Comparison of ENCODE assay signal across 8 cellular contexts in the genomic region with DNA sequence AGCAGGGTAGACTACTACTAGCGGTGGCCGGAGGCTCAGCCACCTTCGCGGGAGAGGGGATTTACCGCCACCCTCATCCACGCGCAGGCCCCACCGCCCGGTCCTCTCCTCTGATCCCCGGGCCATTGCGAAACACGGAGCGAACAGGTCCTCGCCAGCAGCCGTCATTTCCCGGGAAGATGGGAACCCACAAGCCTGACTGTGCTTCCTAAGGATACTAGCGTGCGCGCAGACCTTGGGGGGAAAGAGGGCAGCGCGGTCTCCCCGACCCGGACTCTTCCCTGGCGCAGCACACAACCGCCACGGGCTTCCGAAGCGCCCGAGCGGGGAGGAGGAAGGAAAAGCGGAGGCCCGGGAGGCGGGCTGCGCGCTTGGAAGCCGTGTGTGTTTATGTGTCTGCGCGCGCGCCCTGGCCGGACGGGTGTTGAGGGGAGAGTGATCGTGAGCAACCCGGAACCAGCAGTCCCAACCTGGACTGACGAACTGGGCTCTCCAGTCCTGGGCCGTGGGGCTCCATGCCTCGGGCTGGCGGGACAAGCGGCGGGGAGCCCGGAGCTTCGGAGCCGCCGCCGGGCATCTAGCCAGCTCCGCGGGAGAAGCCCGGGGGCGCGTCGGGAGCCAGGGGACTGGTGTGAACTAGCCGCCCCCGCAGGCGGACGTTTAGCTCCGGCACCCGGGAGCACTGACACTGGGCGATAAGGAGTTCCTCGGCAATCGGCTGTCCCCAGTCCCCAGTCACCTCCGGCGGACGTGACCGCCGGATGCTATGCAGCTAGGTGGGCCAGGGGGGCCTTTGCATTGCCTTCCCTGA.
A peak's percentile ranks its signal among the peaks of the same experiment; 100 is the strongest.
DNase-seq lines count a peak whose midpoint lies in the region; ATAC-seq and TF ChIP-seq lines count a peak whose summit lies in the region.

No MANE protein-coding gene starts in this region.

- H3K79me2 ChIP-seq in mesendoderm (ENCODE audit: control insufficient read depth, insufficient read depth, low read length) = no peaks in the 10 kb centered on the region

- no peaks in the 10 kb centered on the region for H3K9me3 Mint-ChIP-seq in T-helper 1 cell treated with Interleukin-12 subunit alpha and Interleukin-12 subunit beta and Interleukin-4 antibody, amounts not matched to agents 30 μg/mL and 1 μg/mL, for 36 hours

- no peaks in the 10 kb centered on the region for H3K9me3 ChIP-seq in transverse colon

- H3K36me3 ChIP-seq in mesendoderm (ENCODE audit: control insufficient read depth, insufficient read depth, low read length) = no peaks in the 10 kb centered on the region
- H3K36me3 ChIP-seq in transverse colon = no peaks in the 10 kb centered on the region

- peak overlapping the region; percentile 60 for H3K56ac ChIP-seq in mesendoderm (ENCODE audit: low read length)

- H3K27ac ChIP-seq in mesendoderm (ENCODE audit: low read depth, low read length) (no peak overlapping the region), transverse colon (peak overlapping the region; percentile 93 to 99 (median 98))

- H3K79me1 ChIP-seq in mesendoderm (ENCODE audit: low read length) = no peaks in the 10 kb centered on the region

- WGBS in mesendoderm (ENCODE audit: extremely low coverage, insufficient coverage, low lambda C conversion rate) = no CpG with 5 or more reads among the region's 75 CpGs
- 23% methylated on average over 37 of the region's 75 CpGs; no CpG with 5 or more reads in 1 of the 2 donors for WGBS in transverse colon (ENCODE audit: low coverage in 1 of 2), 2 donors

- peaks cover 40% of the 10 kb centered on the region for H3K4me1 Mint-ChIP-seq in T-helper 1 cell treated with Interleukin-12 subunit alpha and Interleukin-12 subunit beta and Interleukin-4 antibody, amounts not matched to agents 30 μg/mL and 1 μg/mL, for 36 hours (ENCODE audit: low read depth)

- H2BK5ac ChIP-seq in mesendoderm (ENCODE audit: low read length) = no peak overlapping the region

- H4K5ac ChIP-seq in mesendoderm (ENCODE audit: low read length) = no peak overlapping the region

- no peak overlapping the region for H2BK15ac ChIP-seq in mesendoderm (replicated peaks; ENCODE audit: low read depth)

- H3K36me3 Mint-ChIP-seq in T-helper 1 cell treated with Interleukin-12 subunit alpha and Interleukin-12 subunit beta and Interleukin-4 antibody, amounts not matched to agents 30 μg/mL and 1 μg/mL, for 36 hours (ENCODE audit: low read depth) = no peaks in the 10 kb centered on the region

- no peak overlapping the region for H2AK5ac ChIP-seq in mesendoderm (ENCODE audit: low read length)

- DNase-seq in NCI-H1105 (lab: John Stamatoyannopoulos, UW) (peak; percentile 13), NCI-H1105 treated with DMSO at 0.1 percent for 48 hours (lab: John Stamatoyannopoulos, UW) (no peak), ecto neural progenitor cell (ENCODE audit: low spot score) (peak; percentile 67), mesendoderm (peak; percentile 38), transverse colon (peak; percentile 64)

- H3K4me3 ChIP-seq in mesendoderm (ENCODE audit: low read length) (no peak overlapping the region), transverse colon (peak overlapping the region; percentile 18 to 54 (median 36))

- no peaks in the 10 kb centered on the region for H3K27me3 Mint-ChIP-seq in T-helper 1 cell treated with Interleukin-12 subunit alpha and Interleukin-12 subunit beta and Interleukin-4 antibody, amounts not matched to agents 30 μg/mL and 1 μg/mL, for 36 hours (ENCODE audit: low read depth)

- H3K4me3 Mint-ChIP-seq in T-helper 1 cell treated with Interleukin-12 subunit alpha and Interleukin-12 subunit beta and Interleukin-4 antibody, amounts not matched to agents 30 μg/mL and 1 μg/mL, for 36 hours = peak overlapping the region; percentile 81

- H3K23ac ChIP-seq in mesendoderm (ENCODE audit: low read length) = no peak overlapping the region

- no peak overlapping the region for H4K8ac ChIP-seq in mesendoderm (ENCODE audit: low read depth, low read length)

- peak overlapping the region; percentile 83 for H3K18ac ChIP-seq in mesendoderm (ENCODE audit: low read length)

- peak overlapping the region; percentile 85 for H3K27ac Mint-ChIP-seq in T-helper 1 cell treated with Interleukin-12 subunit alpha and Interleukin-12 subunit beta and Interleukin-4 antibody, amounts not matched to agents 30 μg/mL and 1 μg/mL, for 36 hours

- TF ChIP-seq EP300 in transverse colon (IDR thresholded peaks at IDR 0.05; ENCODE audit: low read depth) = no peak

- no peak for TF ChIP-seq CTCF in transverse colon (IDR thresholded peaks at IDR 0.05)

- intact Hi-C loops in transverse colon (cut with DNase I; ENCODE audit: low total_unique reads) = no loop called here

- peaks cover 3% of the 10 kb centered on the region for H3K27me3 ChIP-seq in mesendoderm (ENCODE audit: insufficient read depth, low read length, poor library complexity)
- no peaks in the 10 kb centered on the region for H3K27me3 ChIP-seq in transverse colon

- peak overlapping the region; percentile 36 for H3K4me2 ChIP-seq in mesendoderm (ENCODE audit: low read length)

- in situ Hi-C loops in transverse colon (cut with MboI; ENCODE audit: low pct_ligation_motif_present in 1 of 4, low pct_unique_long_range_greater_than_20kb in 1 of 4, low sequenced_read_pairs in 3 of 4) = no loop called here

- H3K4ac ChIP-seq in mesendoderm (ENCODE audit: low read depth, low read length) = no peak overlapping the region

- no peaks in the 10 kb centered on the region for H3K4me1 ChIP-seq in mesendoderm (ENCODE audit: control insufficient read depth, low read depth, low read length)
- peaks cover 10 to 52% (median 28%) of the 10 kb centered on the region in 4 donors for H3K4me1 ChIP-seq in transverse colon

- peak overlapping the region; percentile 47 for H3K9ac ChIP-seq in mesendoderm (ENCODE audit: low read length)

- ATAC-seq in HG02678 (IDR thresholded peaks at IDR 0.05; ENCODE audit: unreplicated experiment) (no peak), GM21717 (IDR thresholded peaks at IDR 0.05; ENCODE audit: unreplicated experiment) (no peak)

- peak; percentile 64 for TF ChIP-seq POLR2A in transverse colon (IDR thresholded peaks at IDR 0.05)

- H2BK120ac ChIP-seq in mesendoderm (ENCODE audit: low read depth, low read length) = peak overlapping the region; percentile 68
